Comparison of ENCODE assay signal across 1 cellular context in the genomic region with DNA sequence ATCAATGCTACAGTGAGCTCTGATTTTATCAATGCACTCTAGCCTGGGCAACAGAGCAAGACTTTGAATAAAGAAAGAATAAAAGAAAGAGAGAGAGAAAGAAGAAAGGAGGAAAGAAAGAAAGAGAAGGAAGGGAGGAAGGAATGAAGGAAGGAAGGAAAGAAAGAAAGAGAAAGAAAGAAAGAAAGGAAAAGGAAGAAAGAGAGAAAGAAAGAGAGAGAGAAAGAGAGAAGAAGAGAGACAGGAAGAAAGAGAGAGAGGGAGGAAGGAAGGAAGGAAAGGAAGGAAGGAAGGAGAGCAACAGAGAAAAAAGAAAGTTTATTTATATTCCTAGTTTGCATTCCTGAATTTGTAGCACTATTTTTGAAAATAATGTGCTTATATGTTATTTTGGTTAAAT.
TF ChIP-seq lines count a peak whose summit lies in the region.

No MANE protein-coding gene starts in this region.

TF ChIP-seq in HEK293, 187 proteins besides CTCF, POLR2A, EP300 and RAD21 (continued from another document):
- no peak for TF ChIP-seq ZBTB6 (tag by site-specific recombination; IDR thresholded peaks at IDR 0.05)
- TF ChIP-seq, protein P1, sequence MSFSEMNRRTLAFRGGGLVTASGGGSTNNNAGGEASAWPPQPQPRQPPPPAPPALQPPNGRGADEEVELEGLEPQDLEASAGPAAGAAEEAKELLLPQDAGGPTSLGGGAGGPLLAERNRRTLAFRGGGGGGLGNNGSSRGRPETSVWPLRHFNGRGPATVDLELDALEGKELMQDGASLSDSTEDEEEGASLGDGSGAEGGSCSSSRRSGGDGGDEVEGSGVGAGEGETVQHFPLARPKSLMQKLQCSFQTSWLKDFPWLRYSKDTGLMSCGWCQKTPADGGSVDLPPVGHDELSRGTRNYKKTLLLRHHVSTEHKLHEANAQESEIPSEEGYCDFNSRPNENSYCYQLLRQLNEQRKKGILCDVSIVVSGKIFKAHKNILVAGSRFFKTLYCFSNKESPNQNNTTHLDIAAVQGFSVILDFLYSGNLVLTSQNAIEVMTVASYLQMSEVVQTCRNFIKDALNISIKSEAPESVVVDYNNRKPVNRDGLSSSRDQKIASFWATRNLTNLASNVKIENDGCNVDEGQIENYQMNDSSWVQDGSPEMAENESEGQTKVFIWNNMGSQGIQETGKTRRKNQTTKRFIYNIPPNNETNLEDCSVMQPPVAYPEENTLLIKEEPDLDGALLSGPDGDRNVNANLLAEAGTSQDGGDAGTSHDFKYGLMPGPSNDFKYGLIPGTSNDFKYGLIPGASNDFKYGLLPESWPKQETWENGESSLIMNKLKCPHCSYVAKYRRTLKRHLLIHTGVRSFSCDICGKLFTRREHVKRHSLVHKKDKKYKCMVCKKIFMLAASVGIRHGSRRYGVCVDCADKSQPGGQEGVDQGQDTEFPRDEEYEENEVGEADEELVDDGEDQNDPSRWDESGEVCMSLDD (tag by site-specific recombination; IDR thresholded peaks at IDR 0.05), result no peak
- TF ChIP-seq ZBTB7A (tag by site-specific recombination; IDR thresholded peaks at IDR 0.05; ENCODE audit: low read depth), result no peak
- TF ChIP-seq ZNF266 (tag by site-specific recombination; IDR thresholded peaks at IDR 0.05; ENCODE audit: low read depth), result no peak
- TF ChIP-seq ZNF302 (tag by site-specific recombination; IDR thresholded peaks at IDR 0.05; ENCODE audit: low read depth), result no peak
- TF ChIP-seq ZNF768 (tag by site-specific recombination; IDR thresholded peaks at IDR 0.05), result no peak
- TF ChIP-seq, protein P2, sequence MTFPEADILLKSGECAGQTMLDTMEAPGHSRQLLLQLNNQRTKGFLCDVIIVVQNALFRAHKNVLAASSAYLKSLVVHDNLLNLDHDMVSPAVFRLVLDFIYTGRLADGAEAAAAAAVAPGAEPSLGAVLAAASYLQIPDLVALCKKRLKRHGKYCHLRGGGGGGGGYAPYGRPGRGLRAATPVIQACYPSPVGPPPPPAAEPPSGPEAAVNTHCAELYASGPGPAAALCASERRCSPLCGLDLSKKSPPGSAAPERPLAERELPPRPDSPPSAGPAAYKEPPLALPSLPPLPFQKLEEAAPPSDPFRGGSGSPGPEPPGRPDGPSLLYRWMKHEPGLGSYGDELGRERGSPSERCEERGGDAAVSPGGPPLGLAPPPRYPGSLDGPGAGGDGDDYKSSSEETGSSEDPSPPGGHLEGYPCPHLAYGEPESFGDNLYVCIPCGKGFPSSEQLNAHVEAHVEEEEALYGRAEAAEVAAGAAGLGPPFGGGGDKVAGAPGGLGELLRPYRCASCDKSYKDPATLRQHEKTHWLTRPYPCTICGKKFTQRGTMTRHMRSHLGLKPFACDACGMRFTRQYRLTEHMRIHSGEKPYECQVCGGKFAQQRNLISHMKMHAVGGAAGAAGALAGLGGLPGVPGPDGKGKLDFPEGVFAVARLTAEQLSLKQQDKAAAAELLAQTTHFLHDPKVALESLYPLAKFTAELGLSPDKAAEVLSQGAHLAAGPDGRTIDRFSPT (tag by site-specific recombination; IDR thresholded peaks at IDR 0.05), result no peak
- no peak for TF ChIP-seq YY1 (tag by site-specific recombination; IDR thresholded peaks at IDR 0.05)
TF ChIP-seq in HEK293: peak in this region for 2.
